ENCODE assay signal across 18 cellular contexts in the genomic region with DNA sequence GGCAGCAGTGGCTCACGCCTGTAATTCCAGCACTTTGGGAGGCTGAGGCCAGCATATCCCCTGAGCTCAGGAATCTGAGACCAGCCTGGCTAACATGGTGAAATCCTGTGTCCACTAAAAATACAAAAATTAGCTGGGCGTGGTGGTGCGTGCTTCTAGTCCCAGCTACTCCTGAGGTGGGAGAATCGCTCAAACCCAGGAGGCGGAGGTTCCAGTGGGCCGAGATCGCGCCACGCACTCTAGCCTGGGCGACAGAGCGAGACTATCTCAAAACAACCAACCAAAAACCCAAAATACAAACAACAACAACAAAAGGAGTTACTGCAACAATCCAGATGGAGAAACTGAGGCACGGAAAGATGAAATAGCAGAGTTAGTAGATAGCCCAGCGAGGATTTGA. TPM values are rescaled to one million over a fixed set of nuclear protein-coding genes. Genes with fewer than 3 reads are reported as not detected.
DNase-seq lines count a peak whose midpoint lies in the region; ATAC-seq and TF ChIP-seq lines count a peak whose summit lies in the region.
"Had no signal": no experiment of that assay in that cellular context is flagged by ENCODE, and none has a peak within 500 bp of the region (broad histone marks: within the 10 kb centered on the region; RNA-seq: fewer than 3 reads in every experiment).

No MANE protein-coding gene starts in this region.

- POLR2A ChIA-PET in CD8-positive, alpha-beta memory T cell (lab: Charles Lee): interaction anchor here (1.1 kb wide), 1 partner anchor 12 kb away, joined by 4 read pairs; no protein-coding TSS in a partner anchor

- peaks cover 13% of the 10 kb centered on the region for H3K4me1 ChIP-seq in CD8-positive, alpha-beta memory T cell (ENCODE audit: insufficient read depth, low read length)
- H3K4me1 ChIP-seq: adrenal gland, HAP-1, left ventricle myocardium inferior, tibial nerve had no signal

- H3K4me1 Mint-ChIP-seq in activated CD8-positive, alpha-beta memory T cell treated with anti-CD3 and anti-CD28 coated beads, Interleukin-2, amount 10 ng/mL, durations not matched to agents 7 days and 5 days: peaks cover 19% of the 10 kb centered on the region
- peaks cover 19 to 31% (median 19%) of the 10 kb centered on the region in 3 donors for H3K4me1 Mint-ChIP-seq in CD8-positive, alpha-beta memory T cell
- peaks cover 10% of the 10 kb centered on the region for H3K4me1 Mint-ChIP-seq in activated naive CD8-positive, alpha-beta T cell treated with anti-CD3 and anti-CD28 coated beads, Interleukin-2, amount 50 U/mL, for 24 hours
- H3K4me1 Mint-ChIP-seq in natural killer cell: peaks cover 0 to 6% of the 10 kb centered on the region in 2 donors

- CTCF ChIA-PET in activated CD8-positive, alpha-beta memory T cell treated with anti-CD3 and anti-CD28 coated beads, Interleukin-2, amount 10 ng/mL, durations not matched to agents 7 days and 5 days (lab: Charles Lee): no interaction called here
- CTCF ChIA-PET in CD8-positive, alpha-beta memory T cell (lab: Charles Lee): no interaction called here

- no peak for DNase-seq in activated CD8-positive, alpha-beta memory T cell treated with anti-CD3 and anti-CD28 coated beads, Interleukin-2, amount 10 ng/mL, durations not matched to agents 7 days and 5 days
- DNase-seq in activated CD8-positive, alpha-beta memory T cell treated with anti-CD3 and anti-CD28 coated beads, Interleukin-2, amount 50 U/mL, for 48 hours: no peak
- DNase-seq in CD8-positive, alpha-beta memory T cell: peak in 1 of 5 donors; percentile 2
- DNase-seq in activated naive CD8-positive, alpha-beta T cell treated with anti-CD3 and anti-CD28 coated beads, Interleukin-2, amount 50 U/mL, for 24 hours: no peak
- DNase-seq in natural killer cell (no peak), GM13976 (ENCODE audit: low spot score) (no peak), NCI-H2196 treated with DMSO at 0.1 percent for 48 hours (lab: John Stamatoyannopoulos, UW; ENCODE audit: unreplicated experiment) (no peak)
- DNase-seq: DMS153, KG1, left ventricle myocardium inferior, NCI-H1436, NCI-H82, SK-N-SH had no signal

- intact Hi-C loops in natural killer cell (cut with micrococcal nuclease): no loop called here

- no peaks in the 10 kb centered on the region for H3K9me3 Mint-ChIP-seq in activated CD8-positive, alpha-beta memory T cell treated with anti-CD3 and anti-CD28 coated beads, Interleukin-2, amount 10 ng/mL, durations not matched to agents 7 days and 5 days (ENCODE audit: low read depth)
- H3K9me3 Mint-ChIP-seq in CD8-positive, alpha-beta memory T cell: no peaks in the 10 kb centered on the region
- no peaks in the 10 kb centered on the region for H3K9me3 Mint-ChIP-seq in activated naive CD8-positive, alpha-beta T cell treated with anti-CD3 and anti-CD28 coated beads, Interleukin-2, amount 50 U/mL, for 24 hours
- H3K9me3 Mint-ChIP-seq in natural killer cell: no peaks in the 10 kb centered on the region
- H3K9me3 Mint-ChIP-seq: brain had no signal

- H3K27me3 Mint-ChIP-seq in activated CD8-positive, alpha-beta memory T cell treated with anti-CD3 and anti-CD28 coated beads, Interleukin-2, amount 10 ng/mL, durations not matched to agents 7 days and 5 days: no peaks in the 10 kb centered on the region
- no peaks in the 10 kb centered on the region for H3K27me3 Mint-ChIP-seq in CD8-positive, alpha-beta memory T cell
- no peaks in the 10 kb centered on the region for H3K27me3 Mint-ChIP-seq in activated naive CD8-positive, alpha-beta T cell treated with anti-CD3 and anti-CD28 coated beads, Interleukin-2, amount 50 U/mL, for 24 hours
- H3K27me3 Mint-ChIP-seq in natural killer cell (ENCODE audit: low read depth in 2 of 2): no peaks in the 10 kb centered on the region

- H3K27ac Mint-ChIP-seq in activated CD8-positive, alpha-beta memory T cell treated with anti-CD3 and anti-CD28 coated beads, Interleukin-2, amount 10 ng/mL, durations not matched to agents 7 days and 5 days: peak overlapping the region; percentile 17
- peak overlapping the region in 7 of 8 donors; percentile 17 to 90 (median 70) for H3K27ac Mint-ChIP-seq in CD8-positive, alpha-beta memory T cell
- H3K27ac Mint-ChIP-seq in activated naive CD8-positive, alpha-beta T cell treated with anti-CD3 and anti-CD28 coated beads, Interleukin-2, amount 50 U/mL, for 24 hours: no peak overlapping the region
- no peak overlapping the region for H3K27ac Mint-ChIP-seq in natural killer cell
- H3K27ac Mint-ChIP-seq: brain had no signal

- no peaks in the 10 kb centered on the region for H3K27me3 ChIP-seq in CD8-positive, alpha-beta memory T cell (ENCODE audit: insufficient read depth, low read length, poor library complexity, severe bottlenecking)
- H3K27me3 ChIP-seq: adrenal gland had no signal

- no peaks in the 10 kb centered on the region for H3K36me3 ChIP-seq in CD8-positive, alpha-beta memory T cell (ENCODE audit: insufficient read depth, low read length)
- H3K36me3 ChIP-seq: adrenal gland, HAP-1, left ventricle myocardium inferior, tibial nerve had no signal

- TF ChIP-seq CTCF in natural killer cell (IDR thresholded peaks at IDR 0.05) (no peak), GM13976 (IDR thresholded peaks at IDR 0.05; ENCODE audit: borderline replicate concordance, control extremely low read depth, extremely low read depth, insufficient read depth, missing control alignments) (no peak)

- in situ Hi-C loops in GM13976 (cut with MboI; ENCODE audit: low sequenced_read_pairs, unreplicated experiment): no loop called here

- H3K4me3 ChIP-seq in CD8-positive, alpha-beta memory T cell (ENCODE audit: low read length): no peak overlapping the region
- H3K4me3 ChIP-seq: adrenal gland, HAP-1, left ventricle myocardium inferior, tibial nerve had no signal

- no peak overlapping the region for H3K27ac ChIP-seq in CD8-positive, alpha-beta memory T cell (ENCODE audit: low read depth, low read length)
- H3K27ac ChIP-seq: adrenal gland, left ventricle myocardium inferior, tibial nerve had no signal

- no peaks in the 10 kb centered on the region for H3K36me3 Mint-ChIP-seq in activated CD8-positive, alpha-beta memory T cell treated with anti-CD3 and anti-CD28 coated beads, Interleukin-2, amount 10 ng/mL, durations not matched to agents 7 days and 5 days
- peaks cover 0 to 4% (median 0%) of the 10 kb centered on the region in 3 donors for H3K36me3 Mint-ChIP-seq in CD8-positive, alpha-beta memory T cell
- H3K36me3 Mint-ChIP-seq in activated naive CD8-positive, alpha-beta T cell treated with anti-CD3 and anti-CD28 coated beads, Interleukin-2, amount 50 U/mL, for 24 hours (ENCODE audit: low read depth): no peaks in the 10 kb centered on the region
- no peaks in the 10 kb centered on the region for H3K36me3 Mint-ChIP-seq in natural killer cell
- H3K36me3 Mint-ChIP-seq: brain had no signal

- H3K4me3 Mint-ChIP-seq in activated CD8-positive, alpha-beta memory T cell treated with anti-CD3 and anti-CD28 coated beads, Interleukin-2, amount 10 ng/mL, durations not matched to agents 7 days and 5 days: no peak overlapping the region
- peak overlapping the region in 6 of 7 donors; percentile 15 to 70 (median 42) for H3K4me3 Mint-ChIP-seq in CD8-positive, alpha-beta memory T cell
- H3K4me3 Mint-ChIP-seq in activated naive CD8-positive, alpha-beta T cell treated with anti-CD3 and anti-CD28 coated beads, Interleukin-2, amount 50 U/mL, for 24 hours: peak overlapping the region; percentile 45
- peak overlapping the region; percentile 57 for H3K4me3 Mint-ChIP-seq in natural killer cell
- H3K4me3 Mint-ChIP-seq: brain had no signal

- ATAC-seq in activated CD8-positive, alpha-beta memory T cell treated with anti-CD3 and anti-CD28 coated beads, Interleukin-2, amount 10 ng/mL, durations not matched to agents 7 days and 5 days: no peak
- ATAC-seq in activated naive CD8-positive, alpha-beta T cell treated with anti-CD3 and anti-CD28 coated beads, Interleukin-2, amount 50 U/mL, for 24 hours: no peak
- ATAC-seq in natural killer cell (no peak), GM21576 (IDR thresholded peaks at IDR 0.05; ENCODE audit: unreplicated experiment) (no peak)

- no peaks in the 10 kb centered on the region for H3K9me3 ChIP-seq in CD8-positive, alpha-beta memory T cell (ENCODE audit: low read length)
- H3K9me3 ChIP-seq: adrenal gland, HAP-1, left ventricle myocardium inferior, SK-N-SH, tibial nerve had no signal

RNA-seq across cellular contexts. Expression of a gene that starts 35.4 kb away (rescaled TPM):
- not detected for total RNA-seq in activated CD8-positive, alpha-beta memory T cell treated with anti-CD3 and anti-CD28 coated beads, Interleukin-2, amount 10 ng/mL, durations not matched to agents 7 days and 5 days
- 1 to 10 TPM in 1 of 2 experiments, under 1 TPM in 1; 0.97 to 1.6 TPM for total RNA-seq in CD8-positive, alpha-beta memory T cell
- 1.9 TPM for polyA plus RNA-seq in CD8-positive, alpha-beta memory T cell
- 1 to 10 TPM in 2 of 3 donors, under 1 TPM in 1; 0.83 to 6.5 (median 1.6) TPM for total RNA-seq in natural killer cell

RNA-seq across cellular contexts. Expression of a gene that starts 35.5 kb away (rescaled TPM):
- total RNA-seq in activated CD8-positive, alpha-beta memory T cell treated with anti-CD3 and anti-CD28 coated beads, Interleukin-2, amount 10 ng/mL, durations not matched to agents 7 days and 5 days: 10 to 100 TPM; 27.2 to 29.4 TPM
- 10 to 100 TPM; 22.1 to 22.2 TPM for total RNA-seq in CD8-positive, alpha-beta memory T cell
- polyA plus RNA-seq in CD8-positive, alpha-beta memory T cell: 18.3 TPM
- total RNA-seq in natural killer cell: 10 to 100 TPM; 17.1 to 29.6 (median 20.6) TPM

RNA-seq across cellular contexts. Expression of a gene that starts 51.2 kb away (rescaled TPM):
- total RNA-seq in activated CD8-positive, alpha-beta memory T cell treated with anti-CD3 and anti-CD28 coated beads, Interleukin-2, amount 10 ng/mL, durations not matched to agents 7 days and 5 days: 1 to 10 TPM in 1 of 2 experiments, under 1 TPM in 1; 0.91 to 2.2 TPM
- 1 to 10 TPM in 1 of 2 experiments, under 1 TPM in 1; 0.96 to 1.7 TPM for total RNA-seq in CD8-positive, alpha-beta memory T cell
- 0.16 TPM for polyA plus RNA-seq in CD8-positive, alpha-beta memory T cell
- total RNA-seq in natural killer cell: 1 to 10 TPM; 1.2 to 2.7 (median 1.8) TPM

Comparison
In these comparisons a context has a peak if more than half of its experiments do, and no peak if none do; other contexts are left out.
1. H3K27ac Mint-ChIP-seq: peak in activated CD8-positive, alpha-beta memory T cell treated with anti-CD3 and anti-CD28 coated beads, Interleukin-2, amount 10 ng/mL, durations not matched to agents 7 days and 5 days (single experiment) and CD8-positive, alpha-beta memory T cell (7 of 8); none in activated naive CD8-positive, alpha-beta T cell treated with anti-CD3 and anti-CD28 coated beads, Interleukin-2, amount 50 U/mL, for 24 hours (single experiment) and natural killer cell (0 of 2).